Comparison of ENCODE assay signal across 1 cellular context in genomic region chr5:141875795-141876627, GRCh38.
A peak's percentile ranks its signal among the peaks of the same experiment; 100 is the strongest.
TF ChIP-seq lines count a peak whose summit lies in the region.

No MANE protein-coding gene starts in this region.

TF ChIP-seq in K562, 482 proteins besides CTCF, POLR2A, EP300 and RAD21 (continued from another document and continues in another):
- TF ChIP-seq IRF9 (tag; IDR thresholded peaks at IDR 0.05), result no peak
- TF ChIP-seq HLTF (IDR thresholded peaks at IDR 0.05), result no peak
- TF ChIP-seq LARP7 (IDR thresholded peaks at IDR 0.05), result no peak
- 0 out of 4 replicates have a peak, but pooled peaks of 1 of the 2 experiments have one; percentile 33 for TF ChIP-seq ZMIZ1 (IDR thresholded peaks at IDR 0.05; ENCODE audit: low read depth in 2 of 2, low read length in 2 of 2)
- peak; percentile 23; the same call in 1 of the 2 replicates for TF ChIP-seq SOX6 (IDR thresholded peaks at IDR 0.05)
- TF ChIP-seq HMG20A (CRISPR knock-in tag; conservative IDR thresholded peaks at IDR 0.05), result no peak
- TF ChIP-seq PHTF2 (CRISPR knock-in tag; IDR thresholded peaks at IDR 0.05), result no peak
- TF ChIP-seq ZNF280A (IDR thresholded peaks at IDR 0.05; ENCODE audit: low read depth, partially characterized antibody), result no peak
- no peak for TF ChIP-seq NCOA4 (IDR thresholded peaks at IDR 0.05; ENCODE audit: partially characterized antibody)
- TF ChIP-seq RFX7 (CRISPR knock-in tag; IDR thresholded peaks at IDR 0.05), result no peak
- no peak for TF ChIP-seq MEF2D (tag; conservative IDR thresholded peaks at IDR 0.05; ENCODE audit: low read depth)
- no peak for TF ChIP-seq PHB2 (IDR thresholded peaks at IDR 0.05; ENCODE audit: low read depth)
- TF ChIP-seq L3MBTL2 (IDR thresholded peaks at IDR 0.05), result peak; percentile 76; the same call in 1 of the 2 replicates
- TF ChIP-seq MTA3 (IDR thresholded peaks at IDR 0.05; ENCODE audit: borderline replicate concordance), result 0 out of 2 replicates have a peak, but pooled peaks have one; percentile 28
- TF ChIP-seq POLR2H (tag; IDR thresholded peaks at IDR 0.05; ENCODE audit: low read depth), result no peak
- TF ChIP-seq KHSRP (IDR thresholded peaks at IDR 0.05), result no peak
- TF ChIP-seq MYNN (IDR thresholded peaks at IDR 0.05), result peak; percentile 71
- TF ChIP-seq MYNN (CRISPR knock-in tag; IDR thresholded peaks at IDR 0.05), result no peak
- TF ChIP-seq PRPF4 (IDR thresholded peaks at IDR 0.05; ENCODE audit: insufficient read depth, low read depth, low read length, poor library complexity, severe bottlenecking), result peak; percentile 83
- TF ChIP-seq RBM34 (IDR thresholded peaks at IDR 0.05; ENCODE audit: borderline replicate concordance, insufficient read depth, low read length), result no peak
- no peak for TF ChIP-seq FOXJ3 (CRISPR knock-in tag; IDR thresholded peaks at IDR 0.05)
- TF ChIP-seq CGGBP1 (CRISPR knock-in tag; IDR thresholded peaks at IDR 0.05), result no peak
- no peak for TF ChIP-seq MYC (IDR thresholded peaks at IDR 0.05; ENCODE audit: low read depth, low read length)
- no peak for TF ChIP-seq MYC (CRISPR knock-in tag; IDR thresholded peaks at IDR 0.05; ENCODE audit: borderline replicate concordance, low read depth)
- TF ChIP-seq GATAD2B (IDR thresholded peaks at IDR 0.05; ENCODE audit: borderline replicate concordance), result peak; percentile 71
- no peak for TF ChIP-seq ZFP30 (CRISPR knock-in tag; IDR thresholded peaks at IDR 0.05; ENCODE audit: borderline replicate concordance)
- no peak for TF ChIP-seq EWSR1 (IDR thresholded peaks at IDR 0.05; ENCODE audit: borderline replicate concordance, low read depth, partially characterized antibody)
- no peak for TF ChIP-seq KLF16 (IDR thresholded peaks at IDR 0.05)
- TF ChIP-seq ZNF592 (IDR thresholded peaks at IDR 0.05), result no peak
- no peak for TF ChIP-seq NFXL1 (CRISPR knock-in tag; IDR thresholded peaks at IDR 0.05)
- TF ChIP-seq MLLT1 (IDR thresholded peaks at IDR 0.05), result no peak
- TF ChIP-seq BCLAF1 (IDR thresholded peaks at IDR 0.05; ENCODE audit: borderline replicate concordance in 1 of 2, control insufficient read depth in 1 of 2, low read depth in 2 of 2, low read length in 1 of 2), result peak in 1 of 2 experiments; percentile 47; a peak in 1 of 4 replicates
- no peak for TF ChIP-seq ZFP1 (CRISPR knock-in tag; IDR thresholded peaks at IDR 0.05)
- TF ChIP-seq ZNF280B (CRISPR knock-in tag; IDR thresholded peaks at IDR 0.05), result no peak
- TF ChIP-seq ZBTB2 (IDR thresholded peaks at IDR 0.05), result 0 out of 2 replicates have a peak, but pooled peaks have one; percentile 12
- TF ChIP-seq NR4A1 (CRISPR knock-in tag; IDR thresholded peaks at IDR 0.05), result no peak
- TF ChIP-seq NR4A1 (tag; IDR thresholded peaks at IDR 0.05), result no peak
- TF ChIP-seq RBM15 (IDR thresholded peaks at IDR 0.05; ENCODE audit: insufficient read depth, low read length), result no peak
- peak; percentile 53; the same call in 1 of the 2 replicates for TF ChIP-seq TAL1 (IDR thresholded peaks at IDR 0.05)
- no peak for TF ChIP-seq CREB3L1 (IDR thresholded peaks at IDR 0.05; ENCODE audit: borderline replicate concordance, low read depth)
- TF ChIP-seq RAD51 (IDR thresholded peaks at IDR 0.05; ENCODE audit: borderline replicate concordance, low read depth), result no peak
